In the genomic region with DNA sequence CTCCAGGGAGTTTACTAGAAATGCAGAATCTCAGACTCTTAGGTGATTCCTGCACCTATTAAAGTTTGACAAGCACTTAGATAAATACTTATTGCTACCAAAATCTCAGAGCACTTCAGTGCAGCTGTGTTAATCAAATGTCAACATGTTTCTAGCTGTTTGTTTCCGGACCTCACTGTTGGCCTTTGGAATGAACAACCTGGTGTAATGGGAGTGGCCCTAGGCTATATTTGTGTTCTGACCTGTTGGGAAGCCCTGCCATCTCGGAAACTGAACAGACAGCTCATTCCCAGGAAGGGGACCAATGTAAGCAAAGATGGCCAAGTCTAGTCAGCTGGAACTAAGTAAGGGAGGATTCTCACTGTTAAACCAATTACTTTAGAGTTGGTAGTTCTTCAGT, we compare ENCODE assay signal across 24 cellular contexts.
DNase-seq lines count a peak whose midpoint lies in the region; ATAC-seq and TF ChIP-seq lines count a peak whose summit lies in the region.
"Had no signal": no experiment of that assay in that cellular context is flagged by ENCODE, and none has a peak within 500 bp of the region (broad histone marks: within the 10 kb centered on the region; RNA-seq: fewer than 3 reads in every experiment).

No MANE protein-coding gene starts in this region.

- no peak overlapping the region for H3K27ac ChIP-seq in RWPE2 (ENCODE audit: poor library complexity, severe bottlenecking)
- no peak overlapping the region for H3K27ac ChIP-seq in foreskin keratinocyte
- no peak overlapping the region for H3K27ac ChIP-seq in left lung
- no peak overlapping the region for H3K27ac ChIP-seq in colonic mucosa
- H3K27ac ChIP-seq: 22Rv1, C4-2B, KMS-11, PC-9 had no signal

- H3K4me3 ChIP-seq in RWPE2 (ENCODE audit: severe bottlenecking) (no peak overlapping the region), left lung (no peak overlapping the region), colonic mucosa (no peak overlapping the region)
- H3K4me3 ChIP-seq: PC-9 had no signal

- H3K4me1 ChIP-seq in RWPE2 (ENCODE audit: insufficient read depth, poor library complexity, severe bottlenecking) (no peaks in the 10 kb centered on the region), foreskin keratinocyte (no peaks in the 10 kb centered on the region), left lung (no peaks in the 10 kb centered on the region), colonic mucosa (no peaks in the 10 kb centered on the region)

- DNase-seq in NCI-H510A treated with DMSO at 0.1 percent for 48 hours (lab: John Stamatoyannopoulos, UW) (peak; percentile 11), NCI-H510A (lab: John Stamatoyannopoulos, UW) (no peak), RWPE2 (ENCODE audit: low spot score) (no peak), foreskin keratinocyte (peak; percentile 60 to 84), left lung (no peak), colonic mucosa (no peak)
- DNase-seq in stimulated activated CD4-positive, alpha-beta T cell treated with anti-CD3 and anti-CD28 coated beads, Interleukin-2, amount 100 ng/mL, for 48 hours = no peak
- DNase-seq: CD8-positive, alpha-beta T cell; DMS 273 treated with DMSO at 0.1 percent for 48 hours; DMS79 treated with DMSO at 0.1 percent for 48 hours; NCI-H1092; NCI-H1417 treated with DMSO at 0.1 percent for 48 hours; NCI-H1694 treated with DMSO at 0.1 percent for 48 hours; NCI-H2081; NCI-H226; NCI-H524; NCI-H774; PC-9; SHP77 had no signal

- ATAC-seq in RWPE2 (ENCODE audit: low read depth) (peak; percentile 58), foreskin keratinocyte (peak; percentile 62), left lung (peak; percentile 21), GM21576 (IDR thresholded peaks at IDR 0.05; ENCODE audit: unreplicated experiment) (no peak)
- ATAC-seq: CD8-positive, alpha-beta T cell; HCT116 had no signal

- H3K9ac ChIP-seq in colonic mucosa (ENCODE audit: low read depth in 2 of 2, low read length in 2 of 2) = no peak overlapping the region
- H3K9ac ChIP-seq: KMS-11 had no signal

- no peaks in the 10 kb centered on the region for H3K27me3 ChIP-seq in RWPE2 (ENCODE audit: insufficient read depth, poor library complexity, severe bottlenecking)
- H3K27me3 ChIP-seq in foreskin keratinocyte = no peaks in the 10 kb centered on the region
- no peaks in the 10 kb centered on the region for H3K27me3 ChIP-seq in left lung
- H3K27me3 ChIP-seq in colonic mucosa = no peaks in the 10 kb centered on the region

- intact Hi-C loops in left lung (cut with DNase I) = no loop called here
- intact Hi-C loops in colonic mucosa (cut with DNase I) = no loop called here

- no peaks in the 10 kb centered on the region for H3K9me3 ChIP-seq in RWPE2 (ENCODE audit: severe bottlenecking)
- H3K9me3 ChIP-seq in left lung = no peaks in the 10 kb centered on the region
- H3K9me3 ChIP-seq in colonic mucosa = no peaks in the 10 kb centered on the region

- no peaks in the 10 kb centered on the region for H3K36me3 ChIP-seq in RWPE2 (ENCODE audit: low read depth)
- H3K36me3 ChIP-seq in left lung = no peaks in the 10 kb centered on the region
- no peaks in the 10 kb centered on the region for H3K36me3 ChIP-seq in colonic mucosa

- TF ChIP-seq CTCF in RWPE2 (IDR thresholded peaks at IDR 0.05; ENCODE audit: poor library complexity, severe bottlenecking) (no peak), foreskin keratinocyte (conservative IDR thresholded peaks at IDR 0.05) (no peak), left lung (IDR thresholded peaks at IDR 0.05) (no peak), colonic mucosa (IDR thresholded peaks at IDR 0.05) (no peak)

Comparison
In these comparisons a context has a peak if more than half of its experiments do, and no peak if none do; other contexts are left out.
1. DNase-seq: peak in NCI-H510A treated with DMSO at 0.1 percent for 48 hours (single experiment) and foreskin keratinocyte (2 of 2); none in NCI-H510A (single experiment), RWPE2 (single experiment), left lung (0 of 2), colonic mucosa (single experiment) and stimulated activated CD4-positive, alpha-beta T cell treated with anti-CD3 and anti-CD28 coated beads, Interleukin-2, amount 100 ng/mL, for 48 hours (0 of 2).